1 cellular context compared by ENCODE assay signal in the genomic region with DNA sequence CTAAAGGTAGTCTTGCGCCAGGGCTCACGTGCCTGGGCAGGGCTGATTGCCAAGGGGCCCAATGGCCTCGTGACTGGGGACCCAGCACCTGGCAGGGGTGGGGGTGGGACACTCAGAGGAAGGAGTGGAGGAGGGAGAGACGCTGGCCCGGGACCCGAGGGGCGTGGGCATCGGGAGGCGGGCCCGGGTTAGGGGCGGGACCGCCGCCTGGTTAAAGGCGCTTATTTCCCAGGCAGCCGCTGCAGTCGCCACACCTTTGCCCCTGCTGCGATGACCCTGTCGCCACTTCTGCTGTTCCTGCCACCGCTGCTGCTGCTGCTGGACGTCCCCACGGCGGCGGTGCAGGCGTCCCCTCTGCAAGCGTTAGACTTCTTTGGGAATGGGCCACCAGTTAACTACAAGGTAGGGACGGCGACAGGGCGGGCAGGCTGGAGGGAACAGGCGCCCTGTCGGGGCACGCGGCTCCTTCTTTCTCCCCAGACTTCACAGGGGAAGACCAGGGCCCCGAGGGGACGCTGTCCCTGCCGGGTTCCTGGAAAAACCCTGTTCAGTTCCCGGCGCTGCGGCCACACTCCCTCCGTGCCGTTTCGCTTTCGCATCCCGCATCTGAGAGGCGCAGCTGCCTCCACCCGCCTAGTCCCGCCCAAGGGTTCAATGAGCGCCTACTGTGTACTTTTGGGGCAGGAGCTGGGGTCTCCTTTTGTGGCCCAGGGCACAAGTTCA.
A peak's percentile ranks its signal among the peaks of the same experiment; 100 is the strongest.
TF ChIP-seq lines count a peak whose summit lies in the region.

Gene IFI30 (plus strand): TSS at position 242 of the 723 bp plus-strand sequence. CDS start 29 bp downstream, at position 271.

TF ChIP-seq in HepG2, 621 proteins besides CTCF, POLR2A, EP300 and RAD21 (continued from another document and continues in another):
- TF ChIP-seq SP1 (IDR thresholded peaks at IDR 0.05) (no peak), SP1 (CRISPR knock-in tag; IDR thresholded peaks at IDR 0.05) (peak; percentile 69), ZNF256 (CRISPR knock-in tag; conservative IDR thresholded peaks at IDR 0.05) (0 out of 2 replicates have a peak, but pooled peaks have one; percentile 55), ZNF883 (CRISPR knock-in tag; IDR thresholded peaks at IDR 0.05; ENCODE audit: not compliant biosample characterization) (no peak), PHF20 (CRISPR knock-in tag; IDR thresholded peaks at IDR 0.05) (no peak), ZSCAN22 (CRISPR knock-in tag; IDR thresholded peaks at IDR 0.05) (no peak), RBFOX2 (IDR thresholded peaks at IDR 0.05; ENCODE audit: low read depth, low read length) (peak; percentile 81), ARNT (IDR thresholded peaks at IDR 0.05) (no peak), ZNF354B (CRISPR knock-in tag; IDR thresholded peaks at IDR 0.05) (no peak), ARID2 (CRISPR knock-in tag; IDR thresholded peaks at IDR 0.05; ENCODE audit: borderline replicate concordance) (0 out of 2 replicates have a peak, but pooled peaks have one; percentile 31), BCL6 (CRISPR knock-in tag; IDR thresholded peaks at IDR 0.05) (no peak; the same call in 1 of the 2 replicates), ZNF101 (CRISPR knock-in tag; IDR thresholded peaks at IDR 0.05; ENCODE audit: borderline replicate concordance, low read depth) (no peak), ZNF382 (CRISPR knock-in tag; IDR thresholded peaks at IDR 0.05; ENCODE audit: borderline replicate concordance) (no peak), KLF11 (CRISPR knock-in tag; IDR thresholded peaks at IDR 0.05) (no peak), MTA3 (CRISPR knock-in tag; IDR thresholded peaks at IDR 0.05) (no peak), ZBTB34 (CRISPR knock-in tag; IDR thresholded peaks at IDR 0.05) (no peak), ZNF430 (CRISPR knock-in tag; IDR thresholded peaks at IDR 0.05) (no peak), ZNF3 (CRISPR knock-in tag; IDR thresholded peaks at IDR 0.05) (0 out of 2 replicates have a peak, but pooled peaks have one; percentile 17), ZZZ3 (CRISPR knock-in tag; IDR thresholded peaks at IDR 0.05; ENCODE audit: borderline replicate concordance) (0 out of 2 replicates have a peak, but pooled peaks have one; percentile 27), CREB1 (IDR thresholded peaks at IDR 0.05) (no peak), CREB1 (CRISPR knock-in tag; IDR thresholded peaks at IDR 0.05) (no peak), ZFP37 (CRISPR knock-in tag; IDR thresholded peaks at IDR 0.05; ENCODE audit: borderline replicate concordance) (peak; percentile 37; the same call in 1 of the 2 replicates), KLF15 (CRISPR knock-in tag; IDR thresholded peaks at IDR 0.05; ENCODE audit: borderline replicate concordance) (peak; percentile 31; the same call in 1 of the 2 replicates), TFE3 (CRISPR knock-in tag; IDR thresholded peaks at IDR 0.05) (peak; percentile 94), FLYWCH1 (CRISPR knock-in tag; IDR thresholded peaks at IDR 0.05) (no peak), ZNF768 (CRISPR knock-in tag; IDR thresholded peaks at IDR 0.05) (peak; percentile 34; the same call in 1 of the 2 replicates), RFXANK (CRISPR knock-in tag; IDR thresholded peaks at IDR 0.05) (no peak), ZNF136 (CRISPR knock-in tag; IDR thresholded peaks at IDR 0.05; ENCODE audit: low read depth) (no peak), GTF2F1 (IDR thresholded peaks at IDR 0.05; ENCODE audit: low read length) (no peak), CREB3 (CRISPR knock-in tag; IDR thresholded peaks at IDR 0.05) (no peak), TGIF2 (CRISPR knock-in tag; IDR thresholded peaks at IDR 0.05) (no peak), SP5 (CRISPR knock-in tag; IDR thresholded peaks at IDR 0.05; ENCODE audit: borderline replicate concordance, low read depth) (peak; percentile 73), ZNF30 (CRISPR knock-in tag; IDR thresholded peaks at IDR 0.05) (no peak), UBTF (CRISPR knock-in tag; IDR thresholded peaks at IDR 0.05) (peak; percentile 60), ZNF501 (CRISPR knock-in tag; IDR thresholded peaks at IDR 0.05) (no peak; the same call in 1 of the 2 replicates), SNAPC4 (CRISPR knock-in tag; IDR thresholded peaks at IDR 0.05) (no peak), JDP2 (CRISPR knock-in tag; IDR thresholded peaks at IDR 0.05; ENCODE audit: borderline replicate concordance) (no peak), ZNF556 (CRISPR knock-in tag; IDR thresholded peaks at IDR 0.05; ENCODE audit: borderline replicate concordance) (no peak), ZFP36L1 (CRISPR knock-in tag; IDR thresholded peaks at IDR 0.05) (no peak), BRF2 (CRISPR knock-in tag; IDR thresholded peaks at IDR 0.05) (no peak)
- TF ChIP-seq, protein P1, sequence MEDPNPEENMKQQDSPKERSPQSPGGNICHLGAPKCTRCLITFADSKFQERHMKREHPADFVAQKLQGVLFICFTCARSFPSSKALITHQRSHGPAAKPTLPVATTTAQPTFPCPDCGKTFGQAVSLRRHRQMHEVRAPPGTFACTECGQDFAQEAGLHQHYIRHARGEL (CRISPR knock-in tag; IDR thresholded peaks at IDR 0.05) = peak; percentile 63; the same call in 1 of the 2 replicates
- TF ChIP-seq, protein P2, sequence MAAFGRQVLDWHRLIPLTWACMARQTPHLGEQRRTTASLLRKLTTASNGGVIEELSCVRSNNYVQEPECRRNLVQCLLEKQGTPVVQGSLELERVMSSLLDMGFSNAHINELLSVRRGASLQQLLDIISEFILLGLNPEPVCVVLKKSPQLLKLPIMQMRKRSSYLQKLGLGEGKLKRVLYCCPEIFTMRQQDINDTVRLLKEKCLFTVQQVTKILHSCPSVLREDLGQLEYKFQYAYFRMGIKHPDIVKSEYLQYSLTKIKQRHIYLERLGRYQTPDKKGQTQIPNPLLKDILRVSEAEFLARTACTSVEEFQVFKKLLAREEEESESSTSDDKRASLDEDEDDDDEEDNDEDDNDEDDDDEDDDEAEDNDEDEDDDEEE (CRISPR knock-in tag; IDR thresholded peaks at IDR 0.05) = no peak
- TF ChIP-seq, protein P3, sequence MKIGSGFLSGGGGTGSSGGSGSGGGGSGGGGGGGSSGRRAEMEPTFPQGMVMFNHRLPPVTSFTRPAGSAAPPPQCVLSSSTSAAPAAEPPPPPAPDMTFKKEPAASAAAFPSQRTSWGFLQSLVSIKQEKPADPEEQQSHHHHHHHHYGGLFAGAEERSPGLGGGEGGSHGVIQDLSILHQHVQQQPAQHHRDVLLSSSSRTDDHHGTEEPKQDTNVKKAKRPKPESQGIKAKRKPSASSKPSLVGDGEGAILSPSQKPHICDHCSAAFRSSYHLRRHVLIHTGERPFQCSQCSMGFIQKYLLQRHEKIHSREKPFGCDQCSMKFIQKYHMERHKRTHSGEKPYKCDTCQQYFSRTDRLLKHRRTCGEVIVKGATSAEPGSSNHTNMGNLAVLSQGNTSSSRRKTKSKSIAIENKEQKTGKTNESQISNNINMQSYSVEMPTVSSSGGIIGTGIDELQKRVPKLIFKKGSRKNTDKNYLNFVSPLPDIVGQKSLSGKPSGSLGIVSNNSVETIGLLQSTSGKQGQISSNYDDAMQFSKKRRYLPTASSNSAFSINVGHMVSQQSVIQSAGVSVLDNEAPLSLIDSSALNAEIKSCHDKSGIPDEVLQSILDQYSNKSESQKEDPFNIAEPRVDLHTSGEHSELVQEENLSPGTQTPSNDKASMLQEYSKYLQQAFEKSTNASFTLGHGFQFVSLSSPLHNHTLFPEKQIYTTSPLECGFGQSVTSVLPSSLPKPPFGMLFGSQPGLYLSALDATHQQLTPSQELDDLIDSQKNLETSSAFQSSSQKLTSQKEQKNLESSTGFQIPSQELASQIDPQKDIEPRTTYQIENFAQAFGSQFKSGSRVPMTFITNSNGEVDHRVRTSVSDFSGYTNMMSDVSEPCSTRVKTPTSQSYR (CRISPR knock-in tag; IDR thresholded peaks at IDR 0.05; ENCODE audit: borderline replicate concordance) = peak; percentile 60; the same call in 1 of the 2 replicates
